7 cellular contexts compared by ENCODE assay signal in the genomic region with DNA sequence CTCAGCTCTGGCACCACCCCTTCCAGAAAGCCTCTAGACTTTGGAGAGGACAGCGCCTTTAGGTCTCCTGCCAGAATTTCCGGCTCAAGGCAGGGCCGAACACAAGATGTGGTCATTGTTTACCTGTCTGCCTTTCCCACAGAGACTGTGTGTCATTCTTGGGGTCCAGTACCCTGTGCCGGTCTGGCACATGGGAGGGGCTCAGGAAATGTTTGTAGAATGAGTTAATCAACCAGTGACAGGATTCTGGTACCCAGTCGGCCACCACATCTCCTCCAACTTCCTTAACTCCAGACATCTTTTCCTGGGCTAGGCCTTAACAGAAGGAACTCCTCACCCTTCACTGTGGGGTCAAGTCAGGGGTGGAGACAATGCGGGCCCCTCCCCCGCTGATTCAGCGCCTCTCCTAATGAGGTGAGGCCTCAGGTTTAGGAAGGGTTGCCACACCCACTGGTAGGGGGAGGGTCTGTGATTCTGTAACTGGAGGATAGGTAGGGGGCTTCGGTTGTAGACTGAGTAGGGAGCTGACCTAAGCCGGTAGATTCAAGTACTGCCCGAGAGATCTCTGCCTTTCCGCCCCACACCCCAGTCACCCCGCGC. TPM values are rescaled to one million over a fixed set of nuclear protein-coding genes. Genes with fewer than 3 reads are reported as not detected.
DNase-seq lines count a peak whose midpoint lies in the region; ATAC-seq, FAIRE-seq and TF ChIP-seq lines count a peak whose summit lies in the region.

No MANE protein-coding gene starts in this region.

- peak overlapping the region; percentile 81 for H3K27ac Mint-ChIP-seq in stimulated activated naive B cell treated with anti-CD40 and anti-IgM and Interleukin-4, amounts not matched to agents 10 μg/mL and 1 μg/mL and 100 μg/mL, for 72 hours

- no peaks in the 10 kb centered on the region for H3F3A ChIP-seq in PC-3 (ENCODE audit: low read length, unreplicated experiment)

- H3K9me3 ChIP-seq in PC-3 (ENCODE audit: low read length) = no peaks in the 10 kb centered on the region
- no peaks in the 10 kb centered on the region for H3K9me3 ChIP-seq in liver (ENCODE audit: control insufficient read depth in 4 of 4, low read length in 3 of 4)

- peak overlapping the region; percentile 66 for H2AFZ ChIP-seq in PC-3 (ENCODE audit: low read length)

- DNase-seq in GM12865 (ENCODE audit: low read depth) = peak; percentile 36
- DNase-seq in PC-3 = peak; percentile 94
- peak; percentile 97 for DNase-seq in bronchial epithelial cell (ENCODE audit: low read depth)
- DNase-seq in stimulated activated naive B cell treated with anti-CD40 and anti-IgM and Interleukin-4, amounts not matched to agents 10 μg/mL and 1 μg/mL and 100 μg/mL, for 72 hours = no peak

- peak overlapping the region; percentile 75 for H3K4me3 ChIP-seq in GM12865 (ENCODE audit: low read depth, low read length)
- H3K4me3 ChIP-seq in PC-3 (ENCODE audit: low read length) = peak overlapping the region; percentile 72
- H3K4me3 ChIP-seq in bronchial epithelial cell (ENCODE audit: low read depth, low read length) = peak overlapping the region; percentile 67
- peak overlapping the region; percentile 73 to 85 (median 79) for H3K4me3 ChIP-seq in liver (ENCODE audit: low read depth in 1 of 3, low read length in 3 of 3)

- H3K9ac ChIP-seq in PC-3 (ENCODE audit: low read length) (peak overlapping the region; percentile 96), liver (ENCODE audit: low read depth in 1 of 2, low read length in 2 of 2) (peak overlapping the region; percentile 74 to 99)

- H3K9me3 Mint-ChIP-seq in stimulated activated naive B cell treated with anti-CD40 and anti-IgM and Interleukin-4, amounts not matched to agents 10 μg/mL and 1 μg/mL and 100 μg/mL, for 72 hours = no peaks in the 10 kb centered on the region

- peak overlapping the region; percentile 100 for H3K27ac ChIP-seq in PC-3 (ENCODE audit: low read length)
- H3K27ac ChIP-seq in liver (ENCODE audit: low read depth in 1 of 2, low read length in 2 of 2) = peak overlapping the region; percentile 100

- no peaks in the 10 kb centered on the region for H3K79me2 ChIP-seq in PC-3 (ENCODE audit: low read length)

- H3K27me3 ChIP-seq in PC-3 (ENCODE audit: low read length) (no peaks in the 10 kb centered on the region), bronchial epithelial cell (ENCODE audit: control insufficient read depth, insufficient read depth, low read length) (no peaks in the 10 kb centered on the region), liver (ENCODE audit: control insufficient read depth in 4 of 4, insufficient read depth in 4 of 4, low read length in 3 of 4) (no peaks in the 10 kb centered on the region)

- no peak for FAIRE-seq in bronchial epithelial cell (lab: Jason Lieb, UNC)

- H3K4me1 ChIP-seq in PC-3 (ENCODE audit: insufficient read depth, low read length) (peaks cover 21% of the 10 kb centered on the region), liver (ENCODE audit: control insufficient read depth in 4 of 4, insufficient read depth in 4 of 4, low read length in 3 of 4) (peaks cover 8 to 29% (median 24%) of the 10 kb centered on the region in 4 donors)

- intact Hi-C loops in PC-3 (cut with micrococcal nuclease) = loop anchor here (1.0 to 2.0 kb wide), 2 partner anchors 18 to 30 kb away; no protein-coding TSS in a partner anchor

- CTCF ChIA-PET in PC-3 (lab: Charles Lee) = no interaction called here

- no peaks in the 10 kb centered on the region for H3K9me2 ChIP-seq in PC-3 (replicated peaks; ENCODE audit: low read length)

- H3K4me2 ChIP-seq in PC-3 (ENCODE audit: low read length) = peak overlapping the region; percentile 97

- H3K4me1 Mint-ChIP-seq in stimulated activated naive B cell treated with anti-CD40 and anti-IgM and Interleukin-4, amounts not matched to agents 10 μg/mL and 1 μg/mL and 100 μg/mL, for 72 hours = peaks cover 17 to 24% of the 10 kb centered on the region in 2 donors

- H3K36me3 Mint-ChIP-seq in stimulated activated naive B cell treated with anti-CD40 and anti-IgM and Interleukin-4, amounts not matched to agents 10 μg/mL and 1 μg/mL and 100 μg/mL, for 72 hours = peaks cover 0 to 4% of the 10 kb centered on the region in 2 donors

- peak overlapping the region; percentile 85 to 88 for H3K4me3 Mint-ChIP-seq in stimulated activated naive B cell treated with anti-CD40 and anti-IgM and Interleukin-4, amounts not matched to agents 10 μg/mL and 1 μg/mL and 100 μg/mL, for 72 hours

- WGBS in liver = 14% methylated on average over 14 of the region's 14 CpGs

- no peaks in the 10 kb centered on the region for H4K20me1 ChIP-seq in PC-3 (ENCODE audit: low read length)

- POLR2A ChIA-PET in PC-3 (lab: Charles Lee; ENCODE audit: unreplicated experiment) = no interaction called here

- peak; percentile 23 for ATAC-seq in HG02623 (IDR thresholded peaks at IDR 0.05; ENCODE audit: unreplicated experiment)
- peak; percentile 69 for ATAC-seq in PC-3
- ATAC-seq in stimulated activated naive B cell treated with anti-CD40 and anti-IgM and Interleukin-4, amounts not matched to agents 10 μg/mL and 1 μg/mL and 100 μg/mL, for 72 hours (replicated peaks) = peak; percentile 20 to 23
- no peak for ATAC-seq in GM19452 (IDR thresholded peaks at IDR 0.05; ENCODE audit: unreplicated experiment)

- H3K27me3 Mint-ChIP-seq in stimulated activated naive B cell treated with anti-CD40 and anti-IgM and Interleukin-4, amounts not matched to agents 10 μg/mL and 1 μg/mL and 100 μg/mL, for 72 hours = peaks cover 14% of the 10 kb centered on the region in 2 donors

- no peak for TF ChIP-seq RAD21 in liver (IDR thresholded peaks at IDR 0.05)

- H3K36me3 ChIP-seq in PC-3 (ENCODE audit: low read depth, low read length) (no peaks in the 10 kb centered on the region), bronchial epithelial cell (ENCODE audit: control insufficient read depth, insufficient read depth, low read length) (no peaks in the 10 kb centered on the region), liver (ENCODE audit: control insufficient read depth in 4 of 4, insufficient read depth in 3 of 4, low read depth in 1 of 4, low read length in 3 of 4) (peaks cover 0 to 2% (median under 1%) of the 10 kb centered on the region in 4 donors)

- TF ChIP-seq CTCF in GM12865 (IDR thresholded peaks at IDR 0.05; ENCODE audit: insufficient read depth, low read depth, low read length, missing control alignments) (no peak), PC-3 (conservative IDR thresholded peaks at IDR 0.05; ENCODE audit: low read depth, low read length) (no peak), bronchial epithelial cell (IDR thresholded peaks at IDR 0.05; ENCODE audit: insufficient read depth, low read length, severe bottlenecking) (no peak), liver (IDR thresholded peaks at IDR 0.05; ENCODE audit: low read depth, low read length, missing input control) (no peak)

- TSS peak; percentile 82 for BruUV-seq in PC-3 (replicated peaks; lab: Mats Ljungman, UMichigan)

TF ChIP-seq in liver, 16 proteins besides CTCF, POLR2A, EP300 and RAD21:
- TF ChIP-seq NR2F2 (IDR thresholded peaks at IDR 0.05) (peak; percentile 58), RXRA (IDR thresholded peaks at IDR 0.05) (no peak), HNF4A (conservative IDR thresholded peaks at IDR 0.05) (peak; percentile 41 to 42), FOXA2 (IDR thresholded peaks at IDR 0.05) (no peak), EGR1 (IDR thresholded peaks at IDR 0.05; ENCODE audit: low read depth in 2 of 2) (no peak)
- TF ChIP-seq, protein P1, sequence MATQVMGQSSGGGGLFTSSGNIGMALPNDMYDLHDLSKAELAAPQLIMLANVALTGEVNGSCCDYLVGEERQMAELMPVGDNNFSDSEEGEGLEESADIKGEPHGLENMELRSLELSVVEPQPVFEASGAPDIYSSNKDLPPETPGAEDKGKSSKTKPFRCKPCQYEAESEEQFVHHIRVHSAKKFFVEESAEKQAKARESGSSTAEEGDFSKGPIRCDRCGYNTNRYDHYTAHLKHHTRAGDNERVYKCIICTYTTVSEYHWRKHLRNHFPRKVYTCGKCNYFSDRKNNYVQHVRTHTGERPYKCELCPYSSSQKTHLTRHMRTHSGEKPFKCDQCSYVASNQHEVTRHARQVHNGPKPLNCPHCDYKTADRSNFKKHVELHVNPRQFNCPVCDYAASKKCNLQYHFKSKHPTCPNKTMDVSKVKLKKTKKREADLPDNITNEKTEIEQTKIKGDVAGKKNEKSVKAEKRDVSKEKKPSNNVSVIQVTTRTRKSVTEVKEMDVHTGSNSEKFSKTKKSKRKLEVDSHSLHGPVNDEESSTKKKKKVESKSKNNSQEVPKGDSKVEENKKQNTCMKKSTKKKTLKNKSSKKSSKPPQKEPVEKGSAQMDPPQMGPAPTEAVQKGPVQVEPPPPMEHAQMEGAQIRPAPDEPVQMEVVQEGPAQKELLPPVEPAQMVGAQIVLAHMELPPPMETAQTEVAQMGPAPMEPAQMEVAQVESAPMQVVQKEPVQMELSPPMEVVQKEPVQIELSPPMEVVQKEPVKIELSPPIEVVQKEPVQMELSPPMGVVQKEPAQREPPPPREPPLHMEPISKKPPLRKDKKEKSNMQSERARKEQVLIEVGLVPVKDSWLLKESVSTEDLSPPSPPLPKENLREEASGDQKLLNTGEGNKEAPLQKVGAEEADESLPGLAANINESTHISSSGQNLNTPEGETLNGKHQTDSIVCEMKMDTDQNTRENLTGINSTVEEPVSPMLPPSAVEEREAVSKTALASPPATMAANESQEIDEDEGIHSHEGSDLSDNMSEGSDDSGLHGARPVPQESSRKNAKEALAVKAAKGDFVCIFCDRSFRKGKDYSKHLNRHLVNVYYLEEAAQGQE (IDR thresholded peaks at IDR 0.05) = no peak

RNA-seq across cellular contexts. Expression of gene PCDH1, which starts 29.3 kb away (rescaled TPM):
- total RNA-seq in PC-3 (2014; rRNA removed) = 53.0 and 55.8 TPM in 2 replicates
- total RNA-seq in bronchial epithelial cell = 85.3 and 140 TPM in 2 replicates
- total RNA-seq in liver = 10 to 100 TPM in 1 of 2 donors, 1 to 10 TPM in 1; 9.8 to 52.8 TPM
- polyA plus RNA-seq in liver = 10 to 100 TPM in 1 of 2 donors, 1 to 10 TPM in 1; 9.3 to 20.1 TPM
